In the genomic region with DNA sequence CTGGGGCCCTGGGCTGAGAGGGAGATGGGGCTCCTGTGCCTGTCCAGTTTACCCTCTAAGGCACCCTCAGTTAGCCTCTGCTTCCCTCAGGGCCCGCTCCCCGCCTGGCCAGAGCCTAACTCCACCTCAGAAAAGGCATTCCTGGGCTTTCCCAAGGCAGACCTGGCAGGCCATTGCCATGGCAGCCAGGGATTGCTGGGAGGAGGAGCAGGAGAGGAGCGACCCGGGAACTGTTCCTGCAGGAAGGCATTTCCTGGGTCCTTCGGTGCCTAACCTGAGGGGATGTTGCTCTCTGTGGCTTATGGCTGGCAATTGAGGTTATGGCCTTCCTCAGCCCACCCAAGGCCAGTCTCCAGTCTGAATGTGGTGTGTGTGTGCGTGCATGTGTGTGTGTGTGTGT, we compare ENCODE assay signal across 15 cellular contexts.
"Had no signal": no experiment of that assay in that cellular context is flagged by ENCODE, and none has a peak within 500 bp of the region (broad histone marks: within the 10 kb centered on the region; RNA-seq: fewer than 3 reads in every experiment).

No MANE protein-coding gene starts in this region.

- ATAC-seq: activated T-helper 17 cell treated with anti-CD3 and anti-CD28 coated beads, Interleukin-2, amount 50 U/mL, for 72 hours; left cardiac atrium; right cardiac atrium; stimulated activated memory B cell treated with anti-CD40 and anti-IgM and Interleukin-4, amounts not matched to agents 10 μg/mL and 1 μg/mL and 100 μg/mL, for 72 hours; T-helper 17 cell had no signal

- H3K4me3 ChIP-seq: neural progenitor cell, smooth muscle cell, tibial artery had no signal

- H3K27ac ChIP-seq: epithelial cell of prostate, neural progenitor cell, tibial artery had no signal

- H3K4me1 ChIP-seq: tibial artery had no signal

- DNase-seq: activated CD4-positive, alpha-beta T cell treated with anti-CD3 and anti-CD28 coated beads, Interleukin-2, amount 10 ng/mL, durations not matched to agents 7 days and 5 days; activated CD4-positive, CD25-positive, alpha-beta regulatory T cell; activated naive CD4-positive, alpha-beta T cell treated with anti-CD3 and anti-CD28 coated beads for 36 hours; activated T-cell treated with anti-CD3 and anti-CD28 coated beads for 4 hours; effector CD8-positive, alpha-beta T cell; hypothalamus; left cardiac atrium; right cardiac atrium; T-helper 17 cell; tibial artery had no signal

- H3K27me3 ChIP-seq: neural progenitor cell, tibial artery had no signal

- H3K36me3 ChIP-seq: neural progenitor cell, tibial artery had no signal

- H3K4me2 ChIP-seq: neural progenitor cell, smooth muscle cell had no signal

- H2AFZ ChIP-seq: neural progenitor cell had no signal

- H3K9me3 ChIP-seq: tibial artery had no signal
